8 cellular contexts compared by ENCODE assay signal in the genomic region with DNA sequence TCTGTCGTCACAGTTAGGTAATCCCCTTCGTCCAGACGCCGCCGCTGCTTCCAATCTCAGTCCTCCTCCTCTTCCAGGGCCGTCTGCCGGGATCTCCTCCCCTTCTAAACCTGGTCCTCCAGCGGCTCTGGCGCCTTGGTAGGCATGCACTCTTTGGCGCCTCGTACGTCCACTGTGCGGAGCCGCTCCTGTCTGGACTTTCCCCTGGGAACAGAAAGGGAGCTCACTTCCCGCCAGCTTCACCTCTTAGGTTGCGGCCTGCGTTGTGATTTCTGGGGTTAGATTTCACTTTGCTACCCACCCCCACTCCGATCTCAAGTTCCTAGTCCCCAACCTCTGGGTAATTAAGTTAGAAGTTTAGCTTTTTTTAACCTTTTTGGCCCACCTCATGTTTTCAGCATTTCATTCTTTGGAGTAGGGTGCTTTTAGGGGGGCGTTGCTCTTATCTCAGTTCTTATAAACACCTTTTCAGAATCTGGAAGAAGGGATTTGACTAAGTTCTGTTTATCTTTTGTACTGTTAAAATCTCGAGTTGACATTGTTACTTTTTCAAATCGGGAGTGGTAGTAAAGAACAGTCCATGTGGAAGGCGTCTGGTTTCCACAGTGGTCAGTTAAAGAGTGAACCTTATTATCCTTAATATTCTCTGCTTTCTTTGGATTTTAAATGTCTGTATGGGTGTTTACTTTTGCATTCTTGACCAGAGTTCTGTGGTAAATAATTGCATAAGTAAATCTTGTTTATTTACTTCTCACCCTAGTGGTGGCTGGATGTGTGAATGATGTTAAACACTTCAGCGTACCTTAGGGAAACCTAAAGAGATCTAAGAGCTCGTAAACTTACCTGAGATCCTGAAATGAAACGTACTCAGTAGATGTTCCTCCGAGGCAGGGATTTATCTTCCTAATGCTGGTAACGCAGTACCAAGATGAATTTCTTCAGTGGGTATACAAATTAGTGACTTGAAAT. TPM values are rescaled to one million over a fixed set of nuclear protein-coding genes. Genes with fewer than 3 reads are reported as not detected.
DNase-seq lines count a peak whose midpoint lies in the region; ATAC-seq and TF ChIP-seq lines count a peak whose summit lies in the region.

No MANE protein-coding gene starts in this region.

- H3K79me2 ChIP-seq in OCI-LY3 (ENCODE audit: low read length): peaks cover 73% of the 10 kb centered on the region

- H3K9me3 Mint-ChIP-seq in type B pancreatic cell: no peaks in the 10 kb centered on the region

- H3K4me3 ChIP-seq in OCI-LY3 (ENCODE audit: low read length) (peak overlapping the region; percentile 95), coronary artery (peak overlapping the region; percentile 94), lung (peak overlapping the region; percentile 72)

- peak overlapping the region; percentile 100 for H3K27ac Mint-ChIP-seq in type B pancreatic cell

- peak overlapping the region; percentile 82 for H3K4me2 ChIP-seq in OCI-LY3 (ENCODE audit: low read length)

- WGBS in lung, 2 donors: 0 to 1% methylated on average over 26 to 27 of the region's 27 CpGs

- peak; percentile 8 for ATAC-seq in GM18873 (IDR thresholded peaks at IDR 0.05; ENCODE audit: low FRiP score, unreplicated experiment)
- peak; percentile 12 for ATAC-seq in HG03342 (IDR thresholded peaks at IDR 0.05; ENCODE audit: unreplicated experiment)
- peak; percentile 7 for ATAC-seq in lung (ENCODE audit: insufficient read depth, low FRiP score)

- H3K9ac ChIP-seq in OCI-LY3 (ENCODE audit: low read length): peak overlapping the region; percentile 99

- H3K36me3 ChIP-seq in OCI-LY3 (replicated peaks; ENCODE audit: low read depth, low read length): peaks cover 4% of the 10 kb centered on the region
- peaks cover 0 to 1% of the 10 kb centered on the region in 2 donors for H3K36me3 ChIP-seq in lung (ENCODE audit: control insufficient read depth in 2 of 2, insufficient read depth in 2 of 2, low read length in 2 of 2)

- H3K27ac ChIP-seq in OCI-LY3 (ENCODE audit: low read length) (peak overlapping the region; percentile 94), coronary artery (peak overlapping the region; percentile 88 to 96), lung (ENCODE audit: low read depth in 1 of 2, low read length in 1 of 2) (peak overlapping the region; percentile 94 to 97)

- H3K4me1 ChIP-seq in OCI-LY3 (ENCODE audit: low read length) (peaks cover 16% of the 10 kb centered on the region), lung (ENCODE audit: control insufficient read depth in 2 of 2, insufficient read depth in 2 of 2, low read length in 2 of 2) (peaks cover 3 to 6% of the 10 kb centered on the region in 2 donors)

- no peaks in the 10 kb centered on the region for H3K27me3 ChIP-seq in OCI-LY3 (ENCODE audit: low read depth, low read length)
- H3K27me3 ChIP-seq in lung (ENCODE audit: control insufficient read depth, insufficient read depth): no peaks in the 10 kb centered on the region

- peaks cover 19% of the 10 kb centered on the region for H3K4me1 Mint-ChIP-seq in type B pancreatic cell (ENCODE audit: unreplicated experiment)

- H2AFZ ChIP-seq in OCI-LY3 (ENCODE audit: low read depth, low read length): peak overlapping the region; percentile 99

- DNase-seq in CD1c-positive myeloid dendritic cell (ENCODE audit: extremely low spot score) (peak; percentile 14), coronary artery (ENCODE audit: low spot score) (no peak), lung (ENCODE audit: low spot score) (no peak), type B pancreatic cell (ENCODE audit: extremely low spot score, unreplicated experiment) (no peak), NCI-H128 (lab: John Stamatoyannopoulos, UW; ENCODE audit: unreplicated experiment) (no peak)

- H4K20me1 ChIP-seq in OCI-LY3 (ENCODE audit: insufficient read depth, low read length): peaks cover 31% of the 10 kb centered on the region

- H3K27me3 Mint-ChIP-seq in type B pancreatic cell: no peaks in the 10 kb centered on the region

- peak overlapping the region; percentile 100 for H3K4me3 Mint-ChIP-seq in type B pancreatic cell

- H3K9me3 ChIP-seq in OCI-LY3 (ENCODE audit: insufficient read depth, low read length): no peaks in the 10 kb centered on the region
- H3K9me3 ChIP-seq in lung (ENCODE audit: control insufficient read depth in 2 of 2, insufficient read depth in 1 of 2, low read length in 1 of 2): no peaks in the 10 kb centered on the region

- peaks cover 11% of the 10 kb centered on the region for H3K36me3 Mint-ChIP-seq in type B pancreatic cell

- TF ChIP-seq CTCF in OCI-LY3 (IDR thresholded peaks at IDR 0.05; ENCODE audit: low read depth, low read length) (no peak), coronary artery (IDR thresholded peaks at IDR 0.05) (no peak), lung (IDR thresholded peaks at IDR 0.05; ENCODE audit: control extremely low read depth, extremely low read depth) (no peak), type B pancreatic cell (conservative IDR thresholded peaks at IDR 0.05) (peak; percentile 65)

RNA-seq across cellular contexts. Expression of a gene that starts 0.6 kb away (rescaled TPM):
- 100 to 1,000 TPM in 1 of 2 donors, 10 to 100 TPM in 1; 29.1 to 119 TPM for total RNA-seq in lung
- polyA plus RNA-seq in lung: 1 to 10 TPM; 5.5 to 8.9 TPM
- 46.1 and 57.9 TPM in 2 replicates for total RNA-seq in type B pancreatic cell (ENCODE audit: low replicate concordance)
